In the genomic region with DNA sequence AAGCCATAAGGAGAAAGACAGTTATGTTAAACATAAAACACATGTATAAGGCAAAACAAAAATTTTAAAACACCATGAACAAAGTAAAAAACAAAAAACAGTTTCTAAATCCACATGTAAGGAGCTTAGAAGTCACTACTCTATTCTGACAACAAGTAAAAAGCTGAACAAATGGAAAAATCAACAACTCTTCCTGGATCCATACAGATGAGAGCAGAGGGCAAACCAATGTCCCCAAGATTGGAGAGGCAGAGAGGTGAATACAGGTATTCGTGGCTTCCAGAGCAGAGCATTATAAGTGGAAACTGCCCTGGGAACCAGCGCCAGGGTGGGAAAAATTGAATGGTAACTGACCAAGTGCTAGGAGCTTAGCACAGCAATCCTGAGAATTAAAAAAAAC, we compare ENCODE assay signal across 1 cellular context.
TF ChIP-seq lines count a peak whose summit lies in the region.

No MANE protein-coding gene starts in this region.

TF ChIP-seq in GM23338, 12 proteins besides CTCF, POLR2A, EP300 and RAD21:
- TF ChIP-seq NANOG (IDR thresholded peaks at IDR 0.05; ENCODE audit: borderline replicate concordance) = no peak
- TF ChIP-seq, protein P1, sequence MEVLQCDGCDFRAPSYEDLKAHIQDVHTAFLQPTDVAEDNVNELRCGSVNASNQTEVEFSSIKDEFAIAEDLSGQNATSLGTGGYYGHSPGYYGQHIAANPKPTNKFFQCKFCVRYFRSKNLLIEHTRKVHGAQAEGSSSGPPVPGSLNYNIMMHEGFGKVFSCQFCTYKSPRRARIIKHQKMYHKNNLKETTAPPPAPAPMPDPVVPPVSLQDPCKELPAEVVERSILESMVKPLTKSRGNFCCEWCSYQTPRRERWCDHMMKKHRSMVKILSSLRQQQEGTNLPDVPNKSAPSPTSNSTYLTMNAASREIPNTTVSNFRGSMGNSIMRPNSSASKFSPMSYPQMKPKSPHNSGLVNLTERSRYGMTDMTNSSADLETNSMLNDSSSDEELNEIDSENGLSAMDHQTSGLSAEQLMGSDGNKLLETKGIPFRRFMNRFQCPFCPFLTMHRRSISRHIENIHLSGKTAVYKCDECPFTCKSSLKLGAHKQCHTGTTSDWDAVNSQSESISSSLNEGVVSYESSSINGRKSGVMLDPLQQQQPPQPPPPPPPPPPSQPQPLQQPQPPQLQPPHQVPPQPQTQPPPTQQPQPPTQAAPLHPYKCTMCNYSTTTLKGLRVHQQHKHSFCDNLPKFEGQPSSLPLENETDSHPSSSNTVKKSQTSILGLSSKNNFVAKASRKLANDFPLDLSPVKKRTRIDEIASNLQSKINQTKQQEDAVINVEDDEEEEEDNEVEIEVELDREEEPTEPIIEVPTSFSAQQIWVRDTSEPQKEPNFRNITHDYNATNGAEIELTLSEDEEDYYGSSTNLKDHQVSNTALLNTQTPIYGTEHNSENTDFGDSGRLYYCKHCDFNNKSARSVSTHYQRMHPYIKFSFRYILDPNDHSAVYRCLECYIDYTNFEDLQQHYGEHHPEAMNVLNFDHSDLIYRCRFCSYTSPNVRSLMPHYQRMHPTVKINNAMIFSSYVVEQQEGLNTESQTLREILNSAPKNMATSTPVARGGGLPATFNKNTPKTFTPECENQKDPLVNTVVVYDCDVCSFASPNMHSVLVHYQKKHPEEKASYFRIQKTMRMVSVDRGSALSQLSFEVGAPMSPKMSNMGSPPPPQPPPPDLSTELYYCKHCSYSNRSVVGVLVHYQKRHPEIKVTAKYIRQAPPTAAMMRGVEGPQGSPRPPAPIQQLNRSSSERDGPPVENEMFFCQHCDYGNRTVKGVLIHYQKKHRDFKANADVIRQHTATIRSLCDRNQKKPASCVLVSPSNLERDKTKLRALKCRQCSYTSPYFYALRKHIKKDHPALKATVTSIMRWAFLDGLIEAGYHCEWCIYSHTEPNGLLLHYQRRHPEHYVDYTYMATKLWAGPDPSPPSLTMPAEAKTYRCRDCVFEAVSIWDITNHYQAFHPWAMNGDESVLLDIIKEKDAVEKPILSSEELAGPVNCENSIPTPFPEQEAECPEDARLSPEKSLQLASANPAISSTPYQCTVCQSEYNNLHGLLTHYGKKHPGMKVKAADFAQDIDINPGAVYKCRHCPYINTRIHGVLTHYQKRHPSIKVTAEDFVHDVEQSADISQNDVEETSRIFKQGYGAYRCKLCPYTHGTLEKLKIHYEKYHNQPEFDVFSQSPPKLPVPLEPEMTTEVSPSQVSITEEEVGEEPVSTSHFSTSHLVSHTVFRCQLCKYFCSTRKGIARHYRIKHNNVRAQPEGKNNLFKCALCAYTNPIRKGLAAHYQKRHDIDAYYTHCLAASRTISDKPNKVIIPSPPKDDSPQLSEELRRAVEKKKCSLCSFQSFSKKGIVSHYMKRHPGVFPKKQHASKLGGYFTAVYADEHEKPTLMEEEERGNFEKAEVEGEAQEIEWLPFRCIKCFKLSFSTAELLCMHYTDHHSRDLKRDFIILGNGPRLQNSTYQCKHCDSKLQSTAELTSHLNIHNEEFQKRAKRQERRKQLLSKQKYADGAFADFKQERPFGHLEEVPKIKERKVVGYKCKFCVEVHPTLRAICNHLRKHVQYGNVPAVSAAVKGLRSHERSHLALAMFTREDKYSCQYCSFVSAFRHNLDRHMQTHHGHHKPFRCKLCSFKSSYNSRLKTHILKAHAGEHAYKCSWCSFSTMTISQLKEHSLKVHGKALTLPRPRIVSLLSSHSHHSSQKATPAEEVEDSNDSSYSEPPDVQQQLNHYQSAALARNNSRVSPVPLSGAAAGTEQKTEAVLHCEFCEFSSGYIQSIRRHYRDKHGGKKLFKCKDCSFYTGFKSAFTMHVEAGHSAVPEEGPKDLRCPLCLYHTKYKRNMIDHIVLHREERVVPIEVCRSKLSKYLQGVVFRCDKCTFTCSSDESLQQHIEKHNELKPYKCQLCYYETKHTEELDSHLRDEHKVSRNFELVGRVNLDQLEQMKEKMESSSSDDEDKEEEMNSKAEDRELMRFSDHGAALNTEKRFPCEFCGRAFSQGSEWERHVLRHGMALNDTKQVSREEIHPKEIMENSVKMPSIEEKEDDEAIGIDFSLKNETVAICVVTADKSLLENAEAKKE (CRISPR knock-in tag; IDR thresholded peaks at IDR 0.05) = no peak
- no peak for TF ChIP-seq ZNF114 (CRISPR knock-in tag; IDR thresholded peaks at IDR 0.05)
- TF ChIP-seq POLR2AphosphoS5 (IDR thresholded peaks at IDR 0.05; ENCODE audit: low read depth) = no peak
- TF ChIP-seq ZNF331 (CRISPR knock-in tag; IDR thresholded peaks at IDR 0.05; ENCODE audit: low read depth) = no peak
- TF ChIP-seq CREB1 (CRISPR knock-in tag; IDR thresholded peaks at IDR 0.05; ENCODE audit: low read depth) = no peak
- no peak for TF ChIP-seq JUNB (IDR thresholded peaks at IDR 0.05; ENCODE audit: unreplicated experiment)
- TF ChIP-seq, protein P2, sequence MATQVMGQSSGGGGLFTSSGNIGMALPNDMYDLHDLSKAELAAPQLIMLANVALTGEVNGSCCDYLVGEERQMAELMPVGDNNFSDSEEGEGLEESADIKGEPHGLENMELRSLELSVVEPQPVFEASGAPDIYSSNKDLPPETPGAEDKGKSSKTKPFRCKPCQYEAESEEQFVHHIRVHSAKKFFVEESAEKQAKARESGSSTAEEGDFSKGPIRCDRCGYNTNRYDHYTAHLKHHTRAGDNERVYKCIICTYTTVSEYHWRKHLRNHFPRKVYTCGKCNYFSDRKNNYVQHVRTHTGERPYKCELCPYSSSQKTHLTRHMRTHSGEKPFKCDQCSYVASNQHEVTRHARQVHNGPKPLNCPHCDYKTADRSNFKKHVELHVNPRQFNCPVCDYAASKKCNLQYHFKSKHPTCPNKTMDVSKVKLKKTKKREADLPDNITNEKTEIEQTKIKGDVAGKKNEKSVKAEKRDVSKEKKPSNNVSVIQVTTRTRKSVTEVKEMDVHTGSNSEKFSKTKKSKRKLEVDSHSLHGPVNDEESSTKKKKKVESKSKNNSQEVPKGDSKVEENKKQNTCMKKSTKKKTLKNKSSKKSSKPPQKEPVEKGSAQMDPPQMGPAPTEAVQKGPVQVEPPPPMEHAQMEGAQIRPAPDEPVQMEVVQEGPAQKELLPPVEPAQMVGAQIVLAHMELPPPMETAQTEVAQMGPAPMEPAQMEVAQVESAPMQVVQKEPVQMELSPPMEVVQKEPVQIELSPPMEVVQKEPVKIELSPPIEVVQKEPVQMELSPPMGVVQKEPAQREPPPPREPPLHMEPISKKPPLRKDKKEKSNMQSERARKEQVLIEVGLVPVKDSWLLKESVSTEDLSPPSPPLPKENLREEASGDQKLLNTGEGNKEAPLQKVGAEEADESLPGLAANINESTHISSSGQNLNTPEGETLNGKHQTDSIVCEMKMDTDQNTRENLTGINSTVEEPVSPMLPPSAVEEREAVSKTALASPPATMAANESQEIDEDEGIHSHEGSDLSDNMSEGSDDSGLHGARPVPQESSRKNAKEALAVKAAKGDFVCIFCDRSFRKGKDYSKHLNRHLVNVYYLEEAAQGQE (IDR thresholded peaks at IDR 0.05; ENCODE audit: unreplicated experiment) = no peak
- TF ChIP-seq STAT1 (IDR thresholded peaks at IDR 0.05; ENCODE audit: unreplicated experiment) = no peak
